8 cellular contexts compared by ENCODE assay signal in the genomic region with DNA sequence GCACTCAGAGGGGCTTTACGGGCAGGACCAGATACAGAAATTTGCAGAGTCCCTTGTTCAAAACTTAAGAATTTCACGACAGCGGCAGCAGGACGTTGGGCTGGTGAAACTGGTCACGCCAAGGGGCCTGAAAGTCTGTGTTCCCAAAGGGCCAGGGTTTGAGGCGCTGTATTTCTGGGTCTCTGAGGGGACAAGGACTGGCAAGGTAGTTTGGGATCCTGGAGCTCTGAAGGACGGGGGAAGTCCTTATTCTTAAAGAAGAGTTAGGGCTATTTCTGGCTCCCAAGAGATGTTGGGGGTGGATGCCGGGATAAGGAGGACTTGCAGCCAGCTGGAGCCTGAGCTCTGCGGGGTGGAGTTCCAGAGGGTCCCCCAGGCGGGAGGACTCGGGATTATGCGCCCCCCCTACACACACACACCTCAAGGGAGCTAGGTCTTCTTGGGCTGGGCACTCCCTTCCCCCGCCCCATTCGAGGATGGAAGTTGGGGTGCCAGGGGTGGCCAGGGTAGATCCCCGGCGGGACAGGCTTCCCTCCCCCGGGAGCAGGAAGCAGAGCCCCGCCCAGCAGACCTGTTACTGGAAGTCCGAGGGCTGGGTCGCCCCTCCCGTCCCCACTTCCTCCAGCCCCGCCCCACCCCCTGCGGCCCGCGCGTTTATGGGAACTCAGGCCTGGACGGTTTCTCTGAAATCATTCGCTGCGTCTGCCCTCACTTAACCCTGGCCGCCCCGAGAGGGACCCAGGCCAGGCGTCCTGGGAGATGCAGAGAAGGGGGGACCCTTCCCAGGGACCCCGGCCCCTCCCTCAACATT. TPM values are rescaled to one million over a fixed set of nuclear protein-coding genes. Genes with fewer than 3 reads are reported as not detected.
A peak's percentile ranks its signal among the peaks of the same experiment; 100 is the strongest.
DNase-seq lines count a peak whose midpoint lies in the region; ATAC-seq and TF ChIP-seq lines count a peak whose summit lies in the region.

No MANE protein-coding gene starts in this region.

- H3K27me3 ChIP-seq in adrenal gland, result no peaks in the 10 kb centered on the region
- H3K27me3 ChIP-seq in right cardiac atrium (ENCODE audit: control insufficient read depth, insufficient read depth), result no peaks in the 10 kb centered on the region

- no peaks in the 10 kb centered on the region for H3K27me3 Mint-ChIP-seq in T-cell

- H3K9me3 Mint-ChIP-seq in T-cell, result no peaks in the 10 kb centered on the region

- POLR2A ChIA-PET in T-cell (lab: Charles Lee), result interaction anchor here in 1 of 2 donors (0.6 kb wide), 1 partner anchor 852 kb away, joined by 3 read pairs; no protein-coding TSS in a partner anchor

- ATAC-seq in T-cell (replicated peaks in 1 of 4) (peak; percentile 25 to 37 (median 28)), right cardiac atrium (peak; percentile 71 to 72), sciatic nerve (peak; percentile 74), GM18858 (IDR thresholded peaks at IDR 0.05; ENCODE audit: unreplicated experiment) (no peak), GM18873 (IDR thresholded peaks at IDR 0.05; ENCODE audit: low FRiP score, unreplicated experiment) (no peak)

- 19 to 32% (median 23%) methylated on average over 14 to 33 of the region's 33 CpGs for WGBS in adrenal gland, 4 donors
- WGBS in right cardiac atrium, result 2% methylated on average over 33 of the region's 33 CpGs

- H3K4me3 Mint-ChIP-seq in T-cell, result peak overlapping the region; percentile 84 to 89 (median 85)

- peaks cover 68 to 74% (median 71%) of the 10 kb centered on the region in 3 donors for H3K4me1 Mint-ChIP-seq in T-cell

- TF ChIP-seq CTCF in adrenal gland (IDR thresholded peaks at IDR 0.05), result no peak

- peaks cover 0 to 62% of the 10 kb centered on the region in 2 donors for H3K36me3 ChIP-seq in adrenal gland (replicated peaks in 1 of 2)

- intact Hi-C loops in adrenal gland (cut with DNase I), result no loop called here
- intact Hi-C loops in right cardiac atrium (cut with DNase I), result no loop called here
- intact Hi-C loops in sciatic nerve (cut with DNase I), result no loop called here

- peak overlapping the region; percentile 93 to 94 for H3K27ac Mint-ChIP-seq in T-cell

- H3K9me3 ChIP-seq in adrenal gland (replicated peaks in 1 of 3), result no peaks in the 10 kb centered on the region
- H3K9me3 ChIP-seq in right cardiac atrium (ENCODE audit: control insufficient read depth, low read length), result no peaks in the 10 kb centered on the region

- H3K27ac ChIP-seq in adrenal gland, result peak overlapping the region; percentile 79 to 96 (median 88)
- peak overlapping the region; percentile 81 for H3K27ac ChIP-seq in right cardiac atrium (ENCODE audit: low read length)

- peaks cover 19% of the 10 kb centered on the region for H3K36me3 Mint-ChIP-seq in T-cell

- H3K4me3 ChIP-seq in adrenal gland (peak overlapping the region in 3 of 4 donors; percentile 5 to 48 (median 13)), right cardiac atrium (ENCODE audit: low read length) (peak overlapping the region; percentile 61)

- TF ChIP-seq POLR2A in GM10847 (IDR thresholded peaks at IDR 0.05; ENCODE audit: extremely low read depth, insufficient read length), result peak; percentile 61
- TF ChIP-seq POLR2A in adrenal gland (IDR thresholded peaks at IDR 0.05), result peak in 1 of 2 donors; percentile 18

- CTCF ChIA-PET in T-cell (lab: Charles Lee), result interaction anchor here (0.6 to 2.2 kb wide), 3 partner anchors 16 to 31 kb away, joined by 3 to 15 read pairs (median 9); no protein-coding TSS in a partner anchor

- H3K4me1 ChIP-seq in adrenal gland (replicated peaks in 1 of 2) (peaks cover 56 to 78% of the 10 kb centered on the region in 2 donors), right cardiac atrium (ENCODE audit: control insufficient read depth, insufficient read depth, low read length) (peaks cover 33% of the 10 kb centered on the region)

- DNase-seq in HT-29 (ENCODE audit: low spot score) (peak; percentile 87), T-cell (peak in 33 of 34 experiments; percentile 18 to 80 (median 59)), adrenal gland (peak; percentile 78 to 95 (median 91)), right cardiac atrium (peak; percentile 97 to 98 (median 97)), sciatic nerve (ENCODE audit: low spot score) (peak; percentile 95)

RNA-seq across cellular contexts. Expression of a gene that starts 5.6 kb away (rescaled TPM):
- 39.1 and 50.6 TPM in 2 replicates for total RNA-seq in HT-29 (2014; rRNA removed; shearing (Covaris generic))
- total RNA-seq in T-cell (100 to 1,000 TPM in 1 of 5 donors, 10 to 100 TPM in 4; 18.7 to 103 (median 19.4) TPM), adrenal gland (10 to 100 TPM; 32.3 to 85.1 (median 52.1) TPM), right cardiac atrium (10 to 100 TPM; 14.9 to 39.4 (median 17.9) TPM), sciatic nerve (117 TPM)
- polyA plus RNA-seq in adrenal gland (100 to 1,000 TPM in 1 of 3 donors, 10 to 100 TPM in 2; 10.2 to 120 (median 45.9) TPM), right cardiac atrium (25.8 TPM)

RNA-seq across cellular contexts. Expression of a gene that starts 23.6 kb away (rescaled TPM):
- 79.7 and 93.2 TPM in 2 replicates for total RNA-seq in HT-29 (2014; rRNA removed; shearing (Covaris generic))
- total RNA-seq in T-cell (under 1 TPM in 2 of 5 donors, not detected in 3; 0.25 to 0.30 TPM), adrenal gland (under 1 TPM in 1 of 8 donors, not detected in 7; 0.14 TPM), right cardiac atrium (not detected), sciatic nerve (not detected)
- polyA plus RNA-seq in adrenal gland (under 1 TPM in 1 of 3 donors, not detected in 2; 0.13 TPM), right cardiac atrium (not detected)

RNA-seq across cellular contexts. Expression of a gene that starts 54.8 kb away (rescaled TPM):
- total RNA-seq in HT-29 (2014; rRNA removed; shearing (Covaris generic)), result 150 and 201 TPM in 2 replicates
- total RNA-seq in T-cell, result 1 to 10 TPM in 1 of 5 donors, under 1 TPM in 3, not detected in 1; 0.39 to 1.0 (median 0.87) TPM
- 10 to 100 TPM; 18.6 to 81.1 (median 44.7) TPM for total RNA-seq in adrenal gland
- 10 to 100 TPM in 2 of 3 donors, 1 to 10 TPM in 1; 5.1 to 68.4 (median 55.1) TPM for polyA plus RNA-seq in adrenal gland
- total RNA-seq in right cardiac atrium, result 100 to 1,000 TPM in 1 of 4 donors, 10 to 100 TPM in 3; 69.9 to 130 (median 80.1) TPM
- 107 TPM for polyA plus RNA-seq in right cardiac atrium
- total RNA-seq in sciatic nerve, result 164 TPM

RNA-seq across cellular contexts. Expression of a gene that starts 55.2 kb away (rescaled TPM):
- total RNA-seq in HT-29 (2014; rRNA removed; shearing (Covaris generic)), result not detected in 2 replicates
- not detected for total RNA-seq in T-cell
- total RNA-seq in adrenal gland, result under 1 TPM in 3 of 8 donors, not detected in 5; 0.27 to 0.69 (median 0.30) TPM
- 1 to 10 TPM in 1 of 3 donors, under 1 TPM in 1, not detected in 1; 0.57 to 1.4 TPM for polyA plus RNA-seq in adrenal gland
- total RNA-seq in right cardiac atrium, result not detected
- not detected for polyA plus RNA-seq in right cardiac atrium
- not detected for total RNA-seq in sciatic nerve

Comparison
In these comparisons a context has a peak if more than half of its experiments do, and no peak if none do; other contexts are left out.
1. ATAC-seq: peak in T-cell (4 of 4), right cardiac atrium (2 of 2) and sciatic nerve (single experiment); none in GM18858 (single experiment) and GM18873 (single experiment).
2. RNA of a gene that starts 23.6 kb away (total RNA-seq): 79.7 to 93.2 TPM in HT-29; 0.25 to 0.30 TPM in T-cell, not detected in sciatic nerve (single experiment), 0.14 TPM in adrenal gland and not detected in right cardiac atrium; every median in the first group is over 10 times any median in the second.
3. RNA of a gene that starts 54.8 kb away (total RNA-seq): 150 to 201 TPM in HT-29, 164 TPM in sciatic nerve (single experiment), 69.9 to 130 TPM in right cardiac atrium and 18.6 to 81.1 TPM in adrenal gland; 0.39 to 1.0 TPM in T-cell; every median in the first group is over 4 times any median in the second.
4. Peak in every context shown above with its lines, with median percentiles within 50 percentile points of each other: DNase-seq.